Comparison of ENCODE assay signal across 9 cellular contexts in genomic region chr11:105000797-105001196, GRCh38. TPM values are rescaled to one million over a fixed set of nuclear protein-coding genes. Genes with fewer than 3 reads are reported as not detected.
DNase-seq lines count a peak whose midpoint lies in the region; ATAC-seq and TF ChIP-seq lines count a peak whose summit lies in the region.
"Had no signal": no experiment of that assay in that cellular context is flagged by ENCODE, and none has a peak within 500 bp of the region (broad histone marks: within the 10 kb centered on the region; RNA-seq: fewer than 3 reads in every experiment).

No MANE protein-coding gene starts in this region.

- no peak overlapping the region for H3K4me3 Mint-ChIP-seq in neural progenitor cell
- H3K4me3 Mint-ChIP-seq: dendritic cell treated with granulocyte-macrophage colony-stimulating factor and Interleukin-4, amounts not matched to agents 40 ng/mL and 50 ng/mL, for 4 days had no signal

- no peaks in the 10 kb centered on the region for H3K4me1 Mint-ChIP-seq in neural progenitor cell

- H3K4me3 ChIP-seq in SK-N-SH (ENCODE audit: low read depth in 2 of 2, low read length in 1 of 2) (no peak overlapping the region), neural progenitor cell (no peak overlapping the region)

- H3K4me2 ChIP-seq in SK-N-SH (no peak overlapping the region), neural progenitor cell (no peak overlapping the region)

- H3K27me3 ChIP-seq in SK-N-SH (ENCODE audit: insufficient read depth) = no peaks in the 10 kb centered on the region
- H3K27me3 ChIP-seq in neural progenitor cell = no peaks in the 10 kb centered on the region

- no peak for DNase-seq in SK-N-SH
- DNase-seq in central memory CD4-positive, alpha-beta T cell = peak; percentile 38
- peak; percentile 33 for DNase-seq in neural progenitor cell (ENCODE audit: low spot score)
- DNase-seq in GOT3 (lab: John Stamatoyannopoulos, UW) = no peak
- no peak for DNase-seq in T1000 (lab: John Stamatoyannopoulos, UW)

- H3K27ac ChIP-seq in SK-N-SH (ENCODE audit: low read depth in 2 of 2, low read length in 1 of 2) (no peak overlapping the region), VCaP (no peak overlapping the region), neural progenitor cell (no peak overlapping the region)

- H3K9me2 ChIP-seq in SK-N-SH = no peaks in the 10 kb centered on the region

- WGBS in SK-N-SH (ENCODE audit: low lambda C conversion rate) = 88% methylated on average over 7 of the region's 7 CpGs

- H3K36me3 Mint-ChIP-seq in neural progenitor cell = no peaks in the 10 kb centered on the region

- no peaks in the 10 kb centered on the region for H3K79me2 ChIP-seq in SK-N-SH (ENCODE audit: insufficient read depth)
- H3K79me2 ChIP-seq in neural progenitor cell (ENCODE audit: low read depth) = no peaks in the 10 kb centered on the region

- H3K4me1 ChIP-seq in SK-N-SH (ENCODE audit: control insufficient read depth in 1 of 2, insufficient read depth in 2 of 2, low read depth in 1 of 2, low read length in 1 of 2) (peaks cover 0 to 5% of the 10 kb centered on the region in 2 experiments; a peak in 2 of 4 replicates), neural progenitor cell (no peaks in the 10 kb centered on the region)

- H3K27me3 Mint-ChIP-seq in neural progenitor cell (ENCODE audit: insufficient read depth, low read depth) = no peaks in the 10 kb centered on the region
- H3K27me3 Mint-ChIP-seq: dendritic cell treated with granulocyte-macrophage colony-stimulating factor and Interleukin-4, amounts not matched to agents 40 ng/mL and 50 ng/mL, for 4 days had no signal

- H3F3A ChIP-seq in SK-N-SH (replicated peaks; ENCODE audit: insufficient read depth) (no peaks in the 10 kb centered on the region), neural progenitor cell (ENCODE audit: low read depth) (no peaks in the 10 kb centered on the region)

- peak; percentile 11; the same call in 1 of the 2 replicates for TF ChIP-seq RAD21 in SK-N-SH (IDR thresholded peaks at IDR 0.05; ENCODE audit: low read length)

- CTCF ChIA-PET in SK-N-SH (lab: Yijun Ruan, JAX) = no interaction called here

- TF ChIP-seq CTCF in SK-N-SH (IDR thresholded peaks at IDR 0.05) (peak; percentile 54), VCaP (conservative IDR thresholded peaks at IDR 0.05) (peak; percentile 37), neural progenitor cell (IDR thresholded peaks at IDR 0.05) (peak; percentile 77)

- no peaks in the 10 kb centered on the region for H3K36me3 ChIP-seq in SK-N-SH (replicated peaks in 1 of 2; ENCODE audit: control insufficient read depth in 1 of 2, insufficient read depth in 2 of 2, low read length in 1 of 2)
- H3K36me3 ChIP-seq in neural progenitor cell = no peaks in the 10 kb centered on the region

- no peak overlapping the region for H3K27ac Mint-ChIP-seq in neural progenitor cell
- H3K27ac Mint-ChIP-seq: dendritic cell treated with granulocyte-macrophage colony-stimulating factor and Interleukin-4, amounts not matched to agents 40 ng/mL and 50 ng/mL, for 4 days had no signal

- POLR2A ChIA-PET in SK-N-SH (lab: Yijun Ruan, JAX) = no interaction called here

- no peak for TF ChIP-seq EP300 in SK-N-SH (IDR thresholded peaks at IDR 0.05; ENCODE audit: borderline replicate concordance in 1 of 2, low read depth in 1 of 2, low read length in 1 of 2)

- ATAC-seq in SK-N-SH treated with all-trans-retinoic acid at 6 μM for 48 hours (no peak), HG03045 (IDR thresholded peaks at IDR 0.05; ENCODE audit: unreplicated experiment) (peak; percentile 67)

- no peaks in the 10 kb centered on the region for H3K9me3 ChIP-seq in SK-N-SH
- no peaks in the 10 kb centered on the region for H3K9me3 ChIP-seq in neural progenitor cell (ENCODE audit: low read depth)

- no peak overlapping the region for H3K9ac ChIP-seq in SK-N-SH
- no peak overlapping the region for H3K9ac ChIP-seq in neural progenitor cell

- no peaks in the 10 kb centered on the region for H3K9me3 Mint-ChIP-seq in neural progenitor cell
- H3K9me3 Mint-ChIP-seq: dendritic cell treated with granulocyte-macrophage colony-stimulating factor and Interleukin-4, amounts not matched to agents 40 ng/mL and 50 ng/mL, for 4 days had no signal

- no peak overlapping the region for H2AFZ ChIP-seq in SK-N-SH (ENCODE audit: low read depth)
- H2AFZ ChIP-seq in neural progenitor cell (replicated peaks) = no peak overlapping the region

- no peaks in the 10 kb centered on the region for H4K20me1 ChIP-seq in SK-N-SH (ENCODE audit: insufficient read depth)
- no peaks in the 10 kb centered on the region for H4K20me1 ChIP-seq in neural progenitor cell (ENCODE audit: low read depth)

TF ChIP-seq in SK-N-SH, 30 proteins besides CTCF, POLR2A, EP300 and RAD21:
- TF ChIP-seq NFIC (IDR thresholded peaks at IDR 0.05; ENCODE audit: borderline replicate concordance) = no peak
- no peak for TF ChIP-seq POLR2AphosphoS5 (IDR thresholded peaks at IDR 0.05; ENCODE audit: low read depth, low read length)
TF ChIP-seq in SK-N-SH: peak in this region for 0.

TF ChIP-seq in SK-N-SH treated with all-trans-retinoic acid at 6 μM for 48 hours, 23 proteins besides CTCF, POLR2A, EP300 and RAD21 (continues in another document):
- TF ChIP-seq CSDC2 (CRISPR knock-in tag; IDR thresholded peaks at IDR 0.05) = no peak
- no peak for TF ChIP-seq ZFP30 (CRISPR knock-in tag; IDR thresholded peaks at IDR 0.05)
- TF ChIP-seq CREB5 (CRISPR knock-in tag; IDR thresholded peaks at IDR 0.05; ENCODE audit: low read depth) = no peak
- TF ChIP-seq ZC3H10 (CRISPR knock-in tag; IDR thresholded peaks at IDR 0.05) = no peak
- TF ChIP-seq PPARA (CRISPR knock-in tag; IDR thresholded peaks at IDR 0.05; ENCODE audit: borderline replicate concordance) = no peak
- TF ChIP-seq ISL1 (CRISPR knock-in tag; IDR thresholded peaks at IDR 0.05) = no peak
- no peak for TF ChIP-seq ARNTL (CRISPR knock-in tag; IDR thresholded peaks at IDR 0.05; ENCODE audit: borderline replicate concordance, low read depth)
- TF ChIP-seq, protein P1, sequence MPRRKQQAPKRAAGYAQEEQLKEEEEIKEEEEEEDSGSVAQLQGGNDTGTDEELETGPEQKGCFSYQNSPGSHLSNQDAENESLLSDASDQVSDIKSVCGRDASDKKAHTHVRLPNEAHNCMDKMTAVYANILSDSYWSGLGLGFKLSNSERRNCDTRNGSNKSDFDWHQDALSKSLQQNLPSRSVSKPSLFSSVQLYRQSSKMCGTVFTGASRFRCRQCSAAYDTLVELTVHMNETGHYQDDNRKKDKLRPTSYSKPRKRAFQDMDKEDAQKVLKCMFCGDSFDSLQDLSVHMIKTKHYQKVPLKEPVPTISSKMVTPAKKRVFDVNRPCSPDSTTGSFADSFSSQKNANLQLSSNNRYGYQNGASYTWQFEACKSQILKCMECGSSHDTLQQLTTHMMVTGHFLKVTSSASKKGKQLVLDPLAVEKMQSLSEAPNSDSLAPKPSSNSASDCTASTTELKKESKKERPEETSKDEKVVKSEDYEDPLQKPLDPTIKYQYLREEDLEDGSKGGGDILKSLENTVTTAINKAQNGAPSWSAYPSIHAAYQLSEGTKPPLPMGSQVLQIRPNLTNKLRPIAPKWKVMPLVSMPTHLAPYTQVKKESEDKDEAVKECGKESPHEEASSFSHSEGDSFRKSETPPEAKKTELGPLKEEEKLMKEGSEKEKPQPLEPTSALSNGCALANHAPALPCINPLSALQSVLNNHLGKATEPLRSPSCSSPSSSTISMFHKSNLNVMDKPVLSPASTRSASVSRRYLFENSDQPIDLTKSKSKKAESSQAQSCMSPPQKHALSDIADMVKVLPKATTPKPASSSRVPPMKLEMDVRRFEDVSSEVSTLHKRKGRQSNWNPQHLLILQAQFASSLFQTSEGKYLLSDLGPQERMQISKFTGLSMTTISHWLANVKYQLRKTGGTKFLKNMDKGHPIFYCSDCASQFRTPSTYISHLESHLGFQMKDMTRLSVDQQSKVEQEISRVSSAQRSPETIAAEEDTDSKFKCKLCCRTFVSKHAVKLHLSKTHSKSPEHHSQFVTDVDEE (CRISPR knock-in tag; IDR thresholded peaks at IDR 0.05) = no peak
- TF ChIP-seq TCF4 (CRISPR knock-in tag; IDR thresholded peaks at IDR 0.05; ENCODE audit: borderline replicate concordance) = no peak
- no peak for TF ChIP-seq BACH2 (CRISPR knock-in tag; IDR thresholded peaks at IDR 0.05; ENCODE audit: borderline replicate concordance)
- no peak for TF ChIP-seq ZNF70 (CRISPR knock-in tag; IDR thresholded peaks at IDR 0.05)

RNA-seq across cellular contexts. Expression of gene CASP5, which starts 22.2 kb away (rescaled TPM):
- not detected in 2 replicates for polyA plus RNA-seq in SK-N-SH (2012; rRNA removed)
- polyA plus RNA-seq in SK-N-SH (2012; cell fraction: cytosol; rRNA removed) = not detected in 2 replicates
- not detected in 2 replicates for polyA plus RNA-seq in SK-N-SH (2012; cell fraction: nucleus; rRNA removed)
- not detected in 2 replicates for total RNA-seq in neural progenitor cell (ENCODE audit: low replicate concordance)

RNA-seq across cellular contexts. Expression of gene CASP4, which starts 32.4 kb away (rescaled TPM):
- polyA plus RNA-seq in SK-N-SH (2012; rRNA removed) = 9.1 and 13.6 TPM in 2 replicates
- 11.3 and 12.8 TPM in 2 replicates for polyA plus RNA-seq in SK-N-SH (2012; cell fraction: cytosol; rRNA removed)
- polyA plus RNA-seq in SK-N-SH (2012; cell fraction: nucleus; rRNA removed) = 5.2 and 8.4 TPM in 2 replicates
- total RNA-seq in neural progenitor cell (ENCODE audit: low replicate concordance) = not detected in 2 replicates

RNA-seq across cellular contexts. Expression of gene CASP1, which starts 34.1 kb away (rescaled TPM):
- polyA plus RNA-seq in SK-N-SH (2012; rRNA removed) = 0.06 TPM in 1 of 2 replicates, not detected in the other
- polyA plus RNA-seq in SK-N-SH (2012; cell fraction: cytosol; rRNA removed) = 0.03 and 0.04 TPM in 2 replicates
- polyA plus RNA-seq in SK-N-SH (2012; cell fraction: nucleus; rRNA removed) = 0.05 TPM in 1 of 2 replicates, not detected in the other
- total RNA-seq in neural progenitor cell (ENCODE audit: low replicate concordance) = not detected in 2 replicates

RNA-seq across cellular contexts. Expression of gene CARD16, which starts 44.3 kb away (rescaled TPM):
- not detected in 2 replicates for polyA plus RNA-seq in SK-N-SH (2012; rRNA removed)
- 0.12 TPM in 1 of 2 replicates, not detected in the other for polyA plus RNA-seq in SK-N-SH (2012; cell fraction: cytosol; rRNA removed)
- not detected in 2 replicates for polyA plus RNA-seq in SK-N-SH (2012; cell fraction: nucleus; rRNA removed)
- not detected in 2 replicates for total RNA-seq in neural progenitor cell (ENCODE audit: low replicate concordance)

Comparison
In these comparisons a context has a peak if more than half of its experiments do, and no peak if none do; other contexts are left out.
1. DNase-seq: peak in central memory CD4-positive, alpha-beta T cell (single experiment) and neural progenitor cell (single experiment); none in SK-N-SH (single experiment), GOT3 (single experiment) and T1000 (single experiment).
2. Peak in every context shown above with its lines, with median percentiles within 50 percentile points of each other: CTCF ChIP-seq.